In genomic region chr7:151126500-151127137, GRCh38 we compare ENCODE assay signal across 2 cellular contexts.
TF ChIP-seq lines count a peak whose summit lies in the region.

No MANE protein-coding gene starts in this region.

TF ChIP-seq in GM23338, 12 proteins besides CTCF, POLR2A, EP300 and RAD21:
- TF ChIP-seq ETS1 (IDR thresholded peaks at IDR 0.05) = no peak
- TF ChIP-seq JUNB (IDR thresholded peaks at IDR 0.05; ENCODE audit: unreplicated experiment) = no peak
- TF ChIP-seq EZH2phosphoT487 (IDR thresholded peaks at IDR 0.05; ENCODE audit: unreplicated experiment) = no peak
- TF ChIP-seq CREB1 (CRISPR knock-in tag; IDR thresholded peaks at IDR 0.05; ENCODE audit: low read depth) = no peak
- no peak for TF ChIP-seq ZNF114 (CRISPR knock-in tag; IDR thresholded peaks at IDR 0.05)
- no peak for TF ChIP-seq REST (IDR thresholded peaks at IDR 0.05; ENCODE audit: unreplicated experiment)
- TF ChIP-seq STAT1 (IDR thresholded peaks at IDR 0.05; ENCODE audit: unreplicated experiment) = no peak
- no peak for TF ChIP-seq ZNF331 (CRISPR knock-in tag; IDR thresholded peaks at IDR 0.05; ENCODE audit: low read depth)
- no peak for TF ChIP-seq NANOG (IDR thresholded peaks at IDR 0.05; ENCODE audit: borderline replicate concordance)
- no peak for TF ChIP-seq POLR2AphosphoS5 (IDR thresholded peaks at IDR 0.05; ENCODE audit: low read depth)
- no peak for TF ChIP-seq EZH2 (IDR thresholded peaks at IDR 0.05; ENCODE audit: low read depth, unreplicated experiment)
- no peak for TF ChIP-seq ZNF462 (CRISPR knock-in tag; IDR thresholded peaks at IDR 0.05)

TF ChIP-seq in neural cell, 6 proteins besides CTCF, POLR2A, EP300 and RAD21 (continued from another document):
- TF ChIP-seq REST (IDR thresholded peaks at IDR 0.05; ENCODE audit: borderline replicate concordance) (no peak), POLR2AphosphoS5 (IDR thresholded peaks at IDR 0.05) (no peak), SMC3 (conservative IDR thresholded peaks at IDR 0.05; ENCODE audit: poor library complexity) (no peak), EZH2 (IDR thresholded peaks at IDR 0.05; ENCODE audit: borderline replicate concordance, insufficient read depth, low read length, poor library complexity, severe bottlenecking) (no peak), TAF1 (IDR thresholded peaks at IDR 0.05; ENCODE audit: low read depth) (no peak)
